ENCODE assay signal across 9 cellular contexts in genomic region chr17:75764417-75764710, GRCh38. TPM values are rescaled to one million over a fixed set of nuclear protein-coding genes. Genes with fewer than 3 reads are reported as not detected.
DNase-seq lines count a peak whose midpoint lies in the region; ATAC-seq, FAIRE-seq and TF ChIP-seq lines count a peak whose summit lies in the region.
"Had no signal": no experiment of that assay in that cellular context is flagged by ENCODE, and none has a peak within 500 bp of the region (broad histone marks: within the 10 kb centered on the region; RNA-seq: fewer than 3 reads in every experiment).

No MANE protein-coding gene starts in this region.

- no peak for FAIRE-seq in astrocyte (lab: Jason Lieb, UNC)

- H3K4me1 ChIP-seq in astrocyte (ENCODE audit: insufficient read depth, low read length) (peaks cover 12% of the 10 kb centered on the region), lower lobe of right lung (peaks cover 21% of the 10 kb centered on the region)

- H3K36me3 Mint-ChIP-seq in activated T-cell treated with anti-CD3 and anti-CD28 coated beads, Interleukin-2, amount 50 U/mL, for 72 hours (ENCODE audit: insufficient read depth in 2 of 2) = peaks cover 0 to 1% of the 10 kb centered on the region in 2 donors
- H3K36me3 Mint-ChIP-seq in astrocyte (ENCODE audit: low read depth, unreplicated experiment) (peaks cover 2% of the 10 kb centered on the region), type B pancreatic cell (no peaks in the 10 kb centered on the region)

- H3K27me3 ChIP-seq in astrocyte (ENCODE audit: insufficient read depth, low read length) (no peaks in the 10 kb centered on the region), lower lobe of right lung (ENCODE audit: low read depth) (no peaks in the 10 kb centered on the region)

- intact Hi-C loops in lower lobe of right lung (cut with DNase I) = no loop called here

- H3K9ac ChIP-seq in astrocyte (ENCODE audit: low read length) = peak overlapping the region; percentile 75

- H3K9me3 ChIP-seq in astrocyte (ENCODE audit: insufficient read depth, low read depth, low read length) (no peaks in the 10 kb centered on the region), lower lobe of right lung (no peaks in the 10 kb centered on the region)

- H3K79me2 ChIP-seq in astrocyte (ENCODE audit: insufficient read depth, low read length) = no peaks in the 10 kb centered on the region

- H3K36me3 ChIP-seq in astrocyte (ENCODE audit: insufficient read depth, low read length) = no peaks in the 10 kb centered on the region
- H3K36me3 ChIP-seq in lower lobe of right lung = peaks cover 7% of the 10 kb centered on the region

- no peak for ATAC-seq in activated T-cell treated with anti-CD3 and anti-CD28 coated beads, Interleukin-2, amount 50 U/mL, for 72 hours (replicated peaks in 1 of 2)
- ATAC-seq in lower lobe of right lung = no peak

- H3K9me3 Mint-ChIP-seq in activated T-cell treated with anti-CD3 and anti-CD28 coated beads, Interleukin-2, amount 50 U/mL, for 72 hours = no peaks in the 10 kb centered on the region
- H3K9me3 Mint-ChIP-seq in astrocyte (ENCODE audit: unreplicated experiment) (no peaks in the 10 kb centered on the region), type B pancreatic cell (no peaks in the 10 kb centered on the region)

- H3K4me3 ChIP-seq in astrocyte (ENCODE audit: insufficient read depth, low read depth, low read length) (peak overlapping the region; percentile 54), lower lobe of right lung (peak overlapping the region; percentile 89)

- TF ChIP-seq CTCF in astrocyte (IDR thresholded peaks at IDR 0.05; ENCODE audit: insufficient read depth, low read depth, low read length) (no peak), lower lobe of right lung (IDR thresholded peaks at IDR 0.05) (no peak), type B pancreatic cell (conservative IDR thresholded peaks at IDR 0.05) (no peak)

- H3K27me3 Mint-ChIP-seq in activated T-cell treated with anti-CD3 and anti-CD28 coated beads, Interleukin-2, amount 50 U/mL, for 72 hours (ENCODE audit: low read depth) = no peaks in the 10 kb centered on the region
- no peaks in the 10 kb centered on the region for H3K27me3 Mint-ChIP-seq in astrocyte (ENCODE audit: low read depth, unreplicated experiment)
- no peaks in the 10 kb centered on the region for H3K27me3 Mint-ChIP-seq in type B pancreatic cell

- no peak overlapping the region for H3K27ac ChIP-seq in astrocyte (ENCODE audit: low read depth, low read length)
- peak overlapping the region; percentile 93 for H3K27ac ChIP-seq in lower lobe of right lung

- no peak for DNase-seq in activated T-cell treated with anti-CD3 and anti-CD28 coated beads, Interleukin-2, amount 50 U/mL, for 72 hours
- DNase-seq in activated T-cell treated with anti-CD3 and anti-CD28 coated beads, Interleukin-2, amount 50 U/mL, for 1 hour = no peak
- DNase-seq in astrocyte (ENCODE audit: low read depth) (no peak), lower lobe of right lung (no peak), type B pancreatic cell (ENCODE audit: extremely low spot score, unreplicated experiment) (no peak), ecto neural progenitor cell (ENCODE audit: low spot score) (no peak), putamen (ENCODE audit: low spot score) (no peak)
- no peak for DNase-seq in activated CD4-positive, alpha-beta T cell treated with anti-CD3 and anti-CD28 coated beads for 4 hours
- DNase-seq: DMS 273 treated with DMSO at 0.1 percent for 48 hours had no signal

- peak overlapping the region; percentile 76 for H2AFZ ChIP-seq in astrocyte (ENCODE audit: low read depth, low read length)

- H4K20me1 ChIP-seq in astrocyte (ENCODE audit: insufficient read depth, low read length) = no peaks in the 10 kb centered on the region

- H3K4me1 Mint-ChIP-seq in activated T-cell treated with anti-CD3 and anti-CD28 coated beads, Interleukin-2, amount 50 U/mL, for 72 hours (ENCODE audit: low read depth) = peaks cover 19% of the 10 kb centered on the region
- H3K4me1 Mint-ChIP-seq in astrocyte (ENCODE audit: low read depth, unreplicated experiment) (no peaks in the 10 kb centered on the region), type B pancreatic cell (ENCODE audit: unreplicated experiment) (no peaks in the 10 kb centered on the region)

- peak overlapping the region; percentile 91 for H3K4me2 ChIP-seq in astrocyte (ENCODE audit: low read length)

- peak overlapping the region; percentile 83 to 93 for H3K4me3 Mint-ChIP-seq in activated T-cell treated with anti-CD3 and anti-CD28 coated beads, Interleukin-2, amount 50 U/mL, for 72 hours
- H3K4me3 Mint-ChIP-seq in astrocyte (ENCODE audit: unreplicated experiment) (peak overlapping the region; percentile 81), type B pancreatic cell (peak overlapping the region; percentile 78)

- H3K27ac Mint-ChIP-seq in activated T-cell treated with anti-CD3 and anti-CD28 coated beads, Interleukin-2, amount 50 U/mL, for 72 hours = peak overlapping the region; percentile 75
- H3K27ac Mint-ChIP-seq in astrocyte (ENCODE audit: unreplicated experiment) (no peak overlapping the region), type B pancreatic cell (no peak overlapping the region)

RNA-seq across cellular contexts. Expression of gene GALK1, which starts 0.6 kb away (rescaled TPM):
- total RNA-seq in activated T-cell treated with anti-CD3 and anti-CD28 coated beads, Interleukin-2, amount 50 U/mL, for 72 hours = 10 to 100 TPM; 41.9 to 51.2 TPM
- 22.6 and 31.1 TPM in 2 replicates for total RNA-seq in astrocyte
- 34.0 TPM for total RNA-seq in lower lobe of right lung
- 33.0 and 59.8 TPM in 2 replicates for total RNA-seq in type B pancreatic cell (ENCODE audit: low replicate concordance)

RNA-seq across cellular contexts. Expression of gene UNK, which starts 20.2 kb away (rescaled TPM):
- 10 to 100 TPM; 20.7 to 22.6 TPM for total RNA-seq in activated T-cell treated with anti-CD3 and anti-CD28 coated beads, Interleukin-2, amount 50 U/mL, for 72 hours
- 14.9 and 16.7 TPM in 2 replicates for total RNA-seq in astrocyte
- 31.1 TPM for total RNA-seq in lower lobe of right lung
- 41.9 and 49.7 TPM in 2 replicates for total RNA-seq in type B pancreatic cell (ENCODE audit: low replicate concordance)

RNA-seq across cellular contexts. Expression of gene ITGB4, which starts 43.1 kb away (rescaled TPM):
- total RNA-seq in activated T-cell treated with anti-CD3 and anti-CD28 coated beads, Interleukin-2, amount 50 U/mL, for 72 hours = 1 to 10 TPM; 2.7 to 3.5 TPM
- total RNA-seq in astrocyte = 2.1 and 6.6 TPM in 2 replicates
- 34.7 TPM for total RNA-seq in lower lobe of right lung
- 26.4 and 57.8 TPM in 2 replicates for total RNA-seq in type B pancreatic cell (ENCODE audit: low replicate concordance)
